Comparison of ENCODE assay signal across 24 cellular contexts in the genomic region with DNA sequence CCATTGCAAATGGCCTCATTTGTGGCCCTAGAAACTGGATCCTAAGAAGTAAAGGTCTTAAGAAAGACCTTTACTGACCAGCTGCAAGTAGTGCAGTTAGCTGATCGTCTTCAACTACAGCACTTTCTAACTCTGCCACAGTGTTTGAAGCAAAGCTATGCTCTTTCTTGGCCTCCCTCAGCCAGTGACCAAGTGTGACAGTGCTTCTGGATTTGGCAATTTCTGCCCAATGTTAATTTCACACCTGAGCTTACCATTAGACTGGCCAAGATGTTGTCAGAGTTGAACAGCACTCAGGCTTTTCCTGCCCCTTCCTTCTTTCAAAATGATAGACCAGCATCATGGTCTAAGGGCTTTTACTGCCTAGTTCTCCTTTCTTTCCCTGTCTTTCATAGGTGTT. TPM values are rescaled to one million over a fixed set of nuclear protein-coding genes. Genes with fewer than 3 reads are reported as not detected.
DNase-seq lines count a peak whose midpoint lies in the region; ATAC-seq, FAIRE-seq and TF ChIP-seq lines count a peak whose summit lies in the region.
"Had no signal": no experiment of that assay in that cellular context is flagged by ENCODE, and none has a peak within 500 bp of the region (broad histone marks: within the 10 kb centered on the region; RNA-seq: fewer than 3 reads in every experiment).

No MANE protein-coding gene starts in this region.

- H3K27me3 ChIP-seq in endodermal cell (ENCODE audit: control insufficient read depth, insufficient read depth, low read length, poor library complexity, severe bottlenecking): no peaks in the 10 kb centered on the region
- no peaks in the 10 kb centered on the region for H3K27me3 ChIP-seq in neutrophil
- no peaks in the 10 kb centered on the region for H3K27me3 ChIP-seq in esophagus squamous epithelium
- H3K27me3 ChIP-seq in MM.1S (replicated peaks; ENCODE audit: insufficient read depth, low read length): no peaks in the 10 kb centered on the region
- H3K27me3 ChIP-seq: foreskin keratinocyte, right lobe of liver, tibial artery had no signal

- FAIRE-seq in GM12891 (lab: Jason Lieb, UNC): peak; percentile 50

- no peaks in the 10 kb centered on the region for H3K27me3 Mint-ChIP-seq in HFFc6 (ENCODE audit: insufficient read depth)
- no peaks in the 10 kb centered on the region for H3K27me3 Mint-ChIP-seq in endodermal cell (ENCODE audit: insufficient read depth)
- H3K27me3 Mint-ChIP-seq: stimulated activated naive CD8-positive, alpha-beta T cell treated with anti-CD3 and anti-CD28 coated beads, Interleukin-15, Interleukin-2, amounts not matched to agents 100 ng/mL and 50 ng/mL, for 24 hours had no signal

- no peak for ATAC-seq in sciatic nerve
- ATAC-seq: left colon had no signal

- 83 to 95% methylated on average over 1 of the region's 1 CpG for WGBS in endodermal cell (ENCODE audit: insufficient coverage in 1 of 2, insufficient read length in 1 of 2), 2 experiments
- WGBS in esophagus squamous epithelium, 2 donors: 77 to 92% methylated on average over 1 of the region's 1 CpG

- H3K27ac ChIP-seq in endodermal cell (ENCODE audit: low read depth, low read length) (no peak overlapping the region), neutrophil (peak overlapping the region; percentile 42), esophagus squamous epithelium (no peak overlapping the region), MM.1S (ENCODE audit: low read length) (no peak overlapping the region)
- H3K27ac ChIP-seq: foreskin keratinocyte, right lobe of liver, tibial artery had no signal

- H3K4me3 Mint-ChIP-seq in HFFc6 (no peak overlapping the region), endodermal cell (no peak overlapping the region)
- H3K4me3 Mint-ChIP-seq: stimulated activated naive CD8-positive, alpha-beta T cell treated with anti-CD3 and anti-CD28 coated beads, Interleukin-15, Interleukin-2, amounts not matched to agents 100 ng/mL and 50 ng/mL, for 24 hours had no signal

- no peaks in the 10 kb centered on the region for H3K9me2 ChIP-seq in MM.1S (replicated peaks; ENCODE audit: insufficient read depth, low read length)

- no peak overlapping the region for H2AFZ ChIP-seq in MM.1S (ENCODE audit: low read length)

- 0 out of 2 replicates have a peak overlapping the region, but pooled peaks have one; percentile 9 for H3K27ac Mint-ChIP-seq in HFFc6
- peak overlapping the region; percentile 11 for H3K27ac Mint-ChIP-seq in endodermal cell
- H3K27ac Mint-ChIP-seq: stimulated activated naive CD8-positive, alpha-beta T cell treated with anti-CD3 and anti-CD28 coated beads, Interleukin-15, Interleukin-2, amounts not matched to agents 100 ng/mL and 50 ng/mL, for 24 hours had no signal

- no peak overlapping the region for H3K4me2 ChIP-seq in MM.1S (ENCODE audit: low read depth, low read length)

- TF ChIP-seq CTCF in HFFc6 (IDR thresholded peaks at IDR 0.05) (no peak), endodermal cell (conservative IDR thresholded peaks at IDR 0.05) (no peak), neutrophil (IDR thresholded peaks at IDR 0.05) (no peak), esophagus squamous epithelium (IDR thresholded peaks at IDR 0.05) (no peak), MM.1S (IDR thresholded peaks at IDR 0.05; ENCODE audit: low read length) (no peak)

- TF ChIP-seq POLR2A in GM12891 (IDR thresholded peaks at IDR 0.05; ENCODE audit: low read depth, low read length) (no peak), esophagus squamous epithelium (IDR thresholded peaks at IDR 0.05) (no peak)

- no peak overlapping the region for H3K9ac ChIP-seq in endodermal cell (ENCODE audit: extremely low read depth, low read length, poor library complexity, severe bottlenecking)
- H3K9ac ChIP-seq in MM.1S (ENCODE audit: low read length): no peak overlapping the region

- H3K36me3 ChIP-seq in endodermal cell (ENCODE audit: control insufficient read depth, insufficient read depth, low read length) (peaks cover 11% of the 10 kb centered on the region), neutrophil (no peaks in the 10 kb centered on the region), esophagus squamous epithelium (no peaks in the 10 kb centered on the region), MM.1S (replicated peaks; ENCODE audit: insufficient read depth, low read length) (0 out of 2 replicates have a peak, but pooled peaks cover 4% of the 10 kb centered on the region)
- H3K36me3 ChIP-seq: right lobe of liver had no signal

- peaks cover 46% of the 10 kb centered on the region for H4K20me1 ChIP-seq in MM.1S (ENCODE audit: insufficient read depth, low read length)

- no peaks in the 10 kb centered on the region for H3K9me3 ChIP-seq in endodermal cell (ENCODE audit: control insufficient read depth, low read length)
- H3K9me3 ChIP-seq in neutrophil: no peaks in the 10 kb centered on the region
- no peaks in the 10 kb centered on the region for H3K9me3 ChIP-seq in esophagus squamous epithelium
- H3K9me3 ChIP-seq in MM.1S (replicated peaks; ENCODE audit: insufficient read depth, low read length): no peaks in the 10 kb centered on the region
- H3K9me3 ChIP-seq: HAP-1, right lobe of liver, tibial artery had no signal

- H3K36me3 Mint-ChIP-seq in HFFc6 (ENCODE audit: low read depth): peaks cover 5% of the 10 kb centered on the region
- H3K36me3 Mint-ChIP-seq in endodermal cell (ENCODE audit: low read depth): peaks cover 13% of the 10 kb centered on the region

- H3K79me2 ChIP-seq in MM.1S (ENCODE audit: low read length): peaks cover 100% of the 10 kb centered on the region

- H3F3A ChIP-seq in MM.1S (ENCODE audit: insufficient read depth, low read length): no peaks in the 10 kb centered on the region

- H3K4me1 ChIP-seq in endodermal cell (ENCODE audit: control insufficient read depth, insufficient read depth, low read length): peaks cover 12% of the 10 kb centered on the region
- H3K4me1 ChIP-seq in neutrophil (ENCODE audit: control insufficient read depth in 1 of 2, insufficient read depth in 1 of 2, low read depth in 1 of 2, low read length in 1 of 2): peaks cover 12 to 20% of the 10 kb centered on the region in 2 experiments
- H3K4me1 ChIP-seq in esophagus squamous epithelium: peaks cover 0 to 33% (median 0%) of the 10 kb centered on the region in 3 donors
- no peaks in the 10 kb centered on the region for H3K4me1 ChIP-seq in MM.1S (ENCODE audit: low read length)
- H3K4me1 ChIP-seq: HAP-1, right lobe of liver had no signal

- H3K9me3 Mint-ChIP-seq in HFFc6 (no peaks in the 10 kb centered on the region), endodermal cell (no peaks in the 10 kb centered on the region)
- H3K9me3 Mint-ChIP-seq: stimulated activated naive CD8-positive, alpha-beta T cell treated with anti-CD3 and anti-CD28 coated beads, Interleukin-15, Interleukin-2, amounts not matched to agents 100 ng/mL and 50 ng/mL, for 24 hours had no signal

- DNase-seq in GM12891 (ENCODE audit: insufficient read length, low spot score): no peak
- no peak for DNase-seq in HFFc6
- no peak for DNase-seq in endodermal cell
- DNase-seq in esophagus squamous epithelium (lab: John Stamatoyannopoulos, UW): no peak
- DNase-seq in sciatic nerve (ENCODE audit: low spot score): no peak
- no peak for DNase-seq in MM.1S
- DNase-seq: activated CD4-positive, alpha-beta T cell treated with anti-CD3 and anti-CD28 coated beads, Interleukin-2, amount 50 U/mL, for 4 hours; DMS53; effector CD4-positive, alpha-beta T cell; GF-D8; IMR-90; left colon; NCI-H1417 treated with DMSO at 0.1 percent for 48 hours; NCI-H2081 treated with DMSO at 0.1 percent for 48 hours; NCI-H82; OCI-M1; right lobe of liver; stimulated activated CD4-positive, alpha-beta T cell treated with anti-CD3 and anti-CD28 coated beads, Interleukin-4, amount 100 ng/mL, for 4 hours; T-helper 9 cell; tibial artery had no signal

- intact Hi-C loops in esophagus squamous epithelium (cut with DNase I) (no loop called here), sciatic nerve (cut with DNase I) (no loop called here)

- H3K4me3 ChIP-seq in endodermal cell (ENCODE audit: low read length) (no peak overlapping the region), neutrophil (ENCODE audit: low read depth in 1 of 2, low read length in 1 of 2) (no peak overlapping the region), esophagus squamous epithelium (no peak overlapping the region), MM.1S (ENCODE audit: low read length) (no peak overlapping the region)
- H3K4me3 ChIP-seq: HAP-1, right lobe of liver, tibial artery had no signal

- H3K4me1 Mint-ChIP-seq in HFFc6 (ENCODE audit: low read depth) (peaks cover 39% of the 10 kb centered on the region), endodermal cell (peaks cover 44% of the 10 kb centered on the region)

TF ChIP-seq in GM12891, 5 proteins besides CTCF, POLR2A, EP300 and RAD21:
- TF ChIP-seq SPI1 (IDR thresholded peaks at IDR 0.05; ENCODE audit: low read depth, low read length) (no peak), POU2F2 (IDR thresholded peaks at IDR 0.05; ENCODE audit: low read depth, low read length) (no peak), TAF1 (IDR thresholded peaks at IDR 0.05; ENCODE audit: low read depth, low read length) (no peak), POLR2AphosphoS5 (IDR thresholded peaks at IDR 0.05; ENCODE audit: low read depth, low read length) (no peak), PAX5 (IDR thresholded peaks at IDR 0.05; ENCODE audit: insufficient read depth, low read length, severe bottlenecking) (no peak)

RNA-seq across cellular contexts. Expression of gene UHRF2, which starts 36.1 kb away (rescaled TPM):
- 31.6 TPM for polyA plus RNA-seq in GM12891 (2012; ENCODE audit: low read depth, missing spikeins)
- 10 to 100 TPM; 23.3 to 34.9 (median 26.2) TPM for total RNA-seq in HFFc6 (2021; fragmentation: NEBNext Ultra II Directional; extraction: Animal tissue kit (Norgen Biotek cat#: 25700))
- total RNA-seq in endodermal cell: 10 to 100 TPM; 69.4 to 83.2 TPM
- 51.8 TPM for polyA plus RNA-seq in endodermal cell (2013, experiment 1 of 2)
- polyA plus RNA-seq in endodermal cell (2013, experiment 2 of 2): 50.1 TPM
- total RNA-seq in esophagus squamous epithelium: 10 to 100 TPM; 12.9 to 51.1 (median 22.1) TPM
- total RNA-seq in sciatic nerve: 66.1 TPM
